ENCODE assay signal across 2 cellular contexts in the genomic region with DNA sequence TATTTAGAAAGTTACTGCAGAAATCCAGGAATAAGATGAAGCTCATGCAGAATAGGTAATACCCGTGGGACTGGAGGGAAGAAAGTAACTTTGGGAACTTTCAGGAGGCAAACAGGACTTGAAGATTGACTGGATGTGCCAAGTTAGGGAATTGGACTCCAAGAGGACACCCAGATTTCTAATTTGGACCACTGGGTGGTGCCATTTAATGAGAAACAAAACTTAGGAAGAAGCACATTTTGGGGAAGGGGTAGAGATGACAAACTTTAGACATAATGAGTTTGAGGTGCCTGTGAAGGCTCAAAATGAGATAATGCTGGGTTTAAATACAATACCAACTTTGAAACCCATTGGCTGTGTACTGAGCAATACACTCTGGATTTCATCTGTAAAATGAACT.
TF ChIP-seq lines count a peak whose summit lies in the region.

No MANE protein-coding gene starts in this region.

TF ChIP-seq in IMR-90, 13 proteins besides CTCF, POLR2A, EP300 and RAD21:
- TF ChIP-seq RFX5 (IDR thresholded peaks at IDR 0.05; ENCODE audit: low read depth, low read length) (no peak), SMC3 (IDR thresholded peaks at IDR 0.05; ENCODE audit: low read depth, low read length) (no peak), BHLHE40 (IDR thresholded peaks at IDR 0.05; ENCODE audit: low read depth, low read length) (no peak), RCOR1 (IDR thresholded peaks at IDR 0.05; ENCODE audit: insufficient replicate concordance, low read length) (no peak), NFE2L2 (IDR thresholded peaks at IDR 0.05; ENCODE audit: low read depth, low read length) (no peak), FOS (IDR thresholded peaks at IDR 0.05; ENCODE audit: low read depth, low read length) (no peak), CHD1 (IDR thresholded peaks at IDR 0.05; ENCODE audit: low read depth, low read length) (no peak), MXI1 (IDR thresholded peaks at IDR 0.05; ENCODE audit: borderline replicate concordance, low read depth, low read length) (no peak), CEBPB (IDR thresholded peaks at IDR 0.05; ENCODE audit: low read depth, low read length) (no peak), MAFK (IDR thresholded peaks at IDR 0.05; ENCODE audit: low read depth, low read length) (no peak), MAZ (IDR thresholded peaks at IDR 0.05; ENCODE audit: borderline replicate concordance, low read depth, low read length) (no peak)
- TF ChIP-seq, protein P1, sequence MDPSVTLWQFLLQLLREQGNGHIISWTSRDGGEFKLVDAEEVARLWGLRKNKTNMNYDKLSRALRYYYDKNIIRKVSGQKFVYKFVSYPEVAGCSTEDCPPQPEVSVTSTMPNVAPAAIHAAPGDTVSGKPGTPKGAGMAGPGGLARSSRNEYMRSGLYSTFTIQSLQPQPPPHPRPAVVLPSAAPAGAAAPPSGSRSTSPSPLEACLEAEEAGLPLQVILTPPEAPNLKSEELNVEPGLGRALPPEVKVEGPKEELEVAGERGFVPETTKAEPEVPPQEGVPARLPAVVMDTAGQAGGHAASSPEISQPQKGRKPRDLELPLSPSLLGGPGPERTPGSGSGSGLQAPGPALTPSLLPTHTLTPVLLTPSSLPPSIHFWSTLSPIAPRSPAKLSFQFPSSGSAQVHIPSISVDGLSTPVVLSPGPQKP (IDR thresholded peaks at IDR 0.05; ENCODE audit: borderline replicate concordance, low read depth, low read length): no peak
- TF ChIP-seq, protein P2, sequence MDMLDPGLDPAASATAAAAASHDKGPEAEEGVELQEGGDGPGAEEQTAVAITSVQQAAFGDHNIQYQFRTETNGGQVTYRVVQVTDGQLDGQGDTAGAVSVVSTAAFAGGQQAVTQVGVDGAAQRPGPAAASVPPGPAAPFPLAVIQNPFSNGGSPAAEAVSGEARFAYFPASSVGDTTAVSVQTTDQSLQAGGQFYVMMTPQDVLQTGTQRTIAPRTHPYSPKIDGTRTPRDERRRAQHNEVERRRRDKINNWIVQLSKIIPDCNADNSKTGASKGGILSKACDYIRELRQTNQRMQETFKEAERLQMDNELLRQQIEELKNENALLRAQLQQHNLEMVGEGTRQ (IDR thresholded peaks at IDR 0.05; ENCODE audit: low read depth, low read length): no peak

TF ChIP-seq in HEK293T, 16 proteins besides CTCF, POLR2A, EP300 and RAD21:
- no peak for TF ChIP-seq HDGF (IDR thresholded peaks at IDR 0.05; ENCODE audit: borderline replicate concordance)
- TF ChIP-seq LEF1 (IDR thresholded peaks at IDR 0.05; ENCODE audit: borderline replicate concordance): no peak
- no peak for TF ChIP-seq NFRKB (IDR thresholded peaks at IDR 0.05)
- no peak for TF ChIP-seq SUZ12 (IDR thresholded peaks at IDR 0.05)
- TF ChIP-seq TARDBP (IDR thresholded peaks at IDR 0.05): no peak
- TF ChIP-seq SP1 (IDR thresholded peaks at IDR 0.05): no peak
- TF ChIP-seq FOXA1 (IDR thresholded peaks at IDR 0.05): no peak
- TF ChIP-seq ZNF384 (IDR thresholded peaks at IDR 0.05): no peak
- TF ChIP-seq ELF4 (IDR thresholded peaks at IDR 0.05): no peak
- no peak for TF ChIP-seq FOXK2 (IDR thresholded peaks at IDR 0.05)
- TF ChIP-seq BHLHE40 (IDR thresholded peaks at IDR 0.05; ENCODE audit: borderline replicate concordance): no peak
- TF ChIP-seq FOXM1 (IDR thresholded peaks at IDR 0.05; ENCODE audit: borderline replicate concordance): no peak
- TF ChIP-seq ARNT (IDR thresholded peaks at IDR 0.05): no peak
- no peak for TF ChIP-seq PKNOX1 (IDR thresholded peaks at IDR 0.05)
- no peak for TF ChIP-seq L3MBTL2 (conservative IDR thresholded peaks at IDR 0.05)
- TF ChIP-seq CTBP1 (IDR thresholded peaks at IDR 0.05; ENCODE audit: borderline replicate concordance): no peak
